ENCODE assay signal across 8 cellular contexts in genomic region chr2:8837795-8838140, GRCh38. TPM values are rescaled to one million over a fixed set of nuclear protein-coding genes. Genes with fewer than 3 reads are reported as not detected.
A peak's percentile ranks its signal among the peaks of the same experiment; 100 is the strongest.
DNase-seq lines count a peak whose midpoint lies in the region; TF ChIP-seq lines count a peak whose summit lies in the region.

No MANE protein-coding gene starts in this region.

- in situ Hi-C loops in GM13977 (cut with MboI; ENCODE audit: low pct_unique_long_range_greater_than_20kb, low sequenced_read_pairs, unreplicated experiment) = no loop called here

- H3K4me2 ChIP-seq in smooth muscle cell = peak overlapping the region; percentile 60

- 74% methylated on average over 11 of the region's 11 CpGs for WGBS in smooth muscle cell (ENCODE audit: low lambda C conversion rate)

- H3K9me3 Mint-ChIP-seq in glutamatergic neuron (ENCODE audit: unreplicated experiment) = peaks cover 5% of the 10 kb centered on the region

- peak overlapping the region; percentile 98 for H3K4me3 Mint-ChIP-seq in glutamatergic neuron (ENCODE audit: unreplicated experiment)

- peaks cover 17% of the 10 kb centered on the region for H3K4me1 Mint-ChIP-seq in glutamatergic neuron (ENCODE audit: low read depth, unreplicated experiment)

- H2AFZ ChIP-seq in smooth muscle cell (ENCODE audit: low read depth) = peak overlapping the region; percentile 9

- H3K27me3 Mint-ChIP-seq in glutamatergic neuron (ENCODE audit: unreplicated experiment) = peaks cover 2% of the 10 kb centered on the region

- H3K36me3 ChIP-seq in H7 (replicated peaks; ENCODE audit: control insufficient read depth, insufficient read depth, low read length) = no peaks in the 10 kb centered on the region
- no peaks in the 10 kb centered on the region for H3K36me3 ChIP-seq in SJCRH30
- no peaks in the 10 kb centered on the region for H3K36me3 ChIP-seq in smooth muscle cell (ENCODE audit: low read depth)

- H3K4me1 ChIP-seq in SJCRH30 (0 out of 2 replicates have a peak, but pooled peaks cover 3% of the 10 kb centered on the region), smooth muscle cell (ENCODE audit: low read depth) (peaks cover 11% of the 10 kb centered on the region)

- peak overlapping the region; percentile 55 for H3K27ac Mint-ChIP-seq in glutamatergic neuron (ENCODE audit: unreplicated experiment)

- H3K27ac ChIP-seq in SJCRH30 (no peak overlapping the region), smooth muscle cell (ENCODE audit: low read depth) (no peak overlapping the region)

- H4K20me1 ChIP-seq in smooth muscle cell (ENCODE audit: low read depth) = peaks cover 36% of the 10 kb centered on the region

- DNase-seq in H7 (no peak), SJCRH30 (no peak), glutamatergic neuron (no peak), smooth muscle cell (lab: John Stamatoyannopoulos, UW; ENCODE audit: unreplicated experiment) (no peak), GM13977 (ENCODE audit: low spot score) (no peak), epidermal melanocyte (ENCODE audit: insufficient read length, low spot score) (no peak), NCI-H446 treated with DMSO at 0.1 percent for 48 hours (lab: John Stamatoyannopoulos, UW) (no peak), SKM-1 (lab: John Stamatoyannopoulos, UW; ENCODE audit: unreplicated experiment) (no peak)

- peaks cover 49% of the 10 kb centered on the region for H3K79me2 ChIP-seq in smooth muscle cell (ENCODE audit: low read depth)

- TF ChIP-seq CTCF in glutamatergic neuron (IDR thresholded peaks at IDR 0.05; ENCODE audit: partially characterized antibody, unreplicated experiment) (no peak), smooth muscle cell (IDR thresholded peaks at IDR 0.05; ENCODE audit: borderline replicate concordance, insufficient read depth, poor library complexity, severe bottlenecking) (no peak), GM13977 (IDR thresholded peaks at IDR 0.05; ENCODE audit: extremely low read depth, insufficient read depth, missing control alignments) (no peak)

- peak overlapping the region; percentile 81; the same call in 1 of the 2 replicates for H3K4me3 ChIP-seq in H7 (ENCODE audit: insufficient read depth, low read depth, low read length)
- H3K4me3 ChIP-seq in SJCRH30 = peak overlapping the region; percentile 78
- peak overlapping the region; percentile 81 for H3K4me3 ChIP-seq in smooth muscle cell

- H3F3A ChIP-seq in smooth muscle cell (ENCODE audit: low read depth) = no peaks in the 10 kb centered on the region

- H3K27me3 ChIP-seq in H7 (ENCODE audit: control insufficient read depth, insufficient read depth, low read length) = no peaks in the 10 kb centered on the region; the same call in 1 of the 2 replicates
- H3K27me3 ChIP-seq in SJCRH30 = no peaks in the 10 kb centered on the region
- H3K27me3 ChIP-seq in smooth muscle cell (ENCODE audit: low read depth) = no peaks in the 10 kb centered on the region

- H3K9ac ChIP-seq in smooth muscle cell (ENCODE audit: low read depth) = no peak overlapping the region

- peaks cover 10% of the 10 kb centered on the region for H3K36me3 Mint-ChIP-seq in glutamatergic neuron (ENCODE audit: unreplicated experiment)

- no peaks in the 10 kb centered on the region for H3K9me3 ChIP-seq in SJCRH30 (replicated peaks)
- H3K9me3 ChIP-seq in smooth muscle cell (replicated peaks; ENCODE audit: low read depth) = no peaks in the 10 kb centered on the region

RNA-seq across cellular contexts. Expression of gene KIDINS220, which starts 0.4 kb away (rescaled TPM):
- 20.9 and 28.4 TPM in 2 replicates for total RNA-seq in H7 (2014; rRNA removed; shearing (Covaris generic))
- total RNA-seq in SJCRH30 (2014; rRNA removed; shearing (Covaris generic)) = 43.6 and 53.4 TPM in 2 replicates
- total RNA-seq in glutamatergic neuron (ENCODE audit: unreplicated experiment) (188 TPM), smooth muscle cell (54.9 and 55.3 TPM in 2 replicates)
- polyA plus RNA-seq in smooth muscle cell = 17.8 and 22.3 TPM in 2 replicates
